9 cellular contexts compared by ENCODE assay signal in genomic region chr6:107061125-107062020, GRCh38. TPM values are rescaled to one million over a fixed set of nuclear protein-coding genes. Genes with fewer than 3 reads are reported as not detected.
A peak's percentile ranks its signal among the peaks of the same experiment; 100 is the strongest.
DNase-seq lines count a peak whose midpoint lies in the region; ATAC-seq and TF ChIP-seq lines count a peak whose summit lies in the region.
"Had no signal": no experiment of that assay in that cellular context is flagged by ENCODE, and none has a peak within 500 bp of the region (broad histone marks: within the 10 kb centered on the region; RNA-seq: fewer than 3 reads in every experiment).

No MANE protein-coding gene starts in this region.

- no peak overlapping the region for H3K27ac ChIP-seq in mammary epithelial cell (ENCODE audit: insufficient read depth, low read depth, low read length)

- peak overlapping the region; percentile 20 for H3K4me3 Mint-ChIP-seq in activated T-cell treated with anti-CD3 and anti-CD28 coated beads, Interleukin-2, amount 50 U/mL, for 24 hours
- H3K4me3 Mint-ChIP-seq in activated T-cell treated with anti-CD3 and anti-CD28 coated beads, Interleukin-2, amount 50 U/mL, for 72 hours, result peak overlapping the region; percentile 69 to 75

- 79% methylated on average over 14 of the region's 14 CpGs for WGBS in mammary epithelial cell (ENCODE audit: low coverage, missing lambda C conversion rate)

- dilution Hi-C loops in mammary epithelial cell (cut with HindIII; ENCODE audit: low sequenced_read_pairs), result no loop called here

- no peak overlapping the region for H3K4me2 ChIP-seq in mammary epithelial cell (ENCODE audit: insufficient read depth, low read depth, low read length)

- H4K20me1 ChIP-seq in mammary epithelial cell (ENCODE audit: insufficient read depth, low read length), result no peaks in the 10 kb centered on the region

- H3K36me3 ChIP-seq in mammary epithelial cell (ENCODE audit: insufficient read depth, low read length), result no peaks in the 10 kb centered on the region

- no TSS peak for BruUV-seq in mammary epithelial cell (replicated peaks; lab: Mats Ljungman, UMichigan)

- H3K9me3 ChIP-seq in mammary epithelial cell (replicated peaks; ENCODE audit: insufficient read depth, low read length), result no peaks in the 10 kb centered on the region

- CTCF ChIA-PET in mammary epithelial cell (lab: Charles Lee; ENCODE audit: low non-redundant PET), result no interaction called here

- H3K9ac ChIP-seq in mammary epithelial cell (ENCODE audit: insufficient read depth, low read length), result no peak overlapping the region

- no peak overlapping the region for H3K4me3 ChIP-seq in mammary epithelial cell (replicated peaks in 1 of 3; ENCODE audit: insufficient read depth in 1 of 3, low read depth in 2 of 3, low read length in 3 of 3)

- H3K4me1 Mint-ChIP-seq in activated T-cell treated with anti-CD3 and anti-CD28 coated beads, Interleukin-2, amount 50 U/mL, for 24 hours (ENCODE audit: low read depth), result peaks cover 30% of the 10 kb centered on the region
- H3K4me1 Mint-ChIP-seq in activated T-cell treated with anti-CD3 and anti-CD28 coated beads, Interleukin-2, amount 50 U/mL, for 72 hours (ENCODE audit: low read depth), result peaks cover 51% of the 10 kb centered on the region

- in situ Hi-C loops in mammary epithelial cell (cut with MboI; ENCODE audit: low sequenced_read_pairs in 2 of 2), result no loop called here

- peak; percentile 63 for ATAC-seq in HG02885 (IDR thresholded peaks at IDR 0.05; ENCODE audit: poor library complexity, unreplicated experiment)
- ATAC-seq in activated T-cell treated with anti-CD3 and anti-CD28 coated beads, Interleukin-2, amount 50 U/mL, for 72 hours (replicated peaks in 1 of 2), result peak; percentile 28 to 40

- H3K27ac Mint-ChIP-seq in activated T-cell treated with anti-CD3 and anti-CD28 coated beads, Interleukin-2, amount 50 U/mL, for 24 hours, result peak overlapping the region; percentile 29
- H3K27ac Mint-ChIP-seq in activated T-cell treated with anti-CD3 and anti-CD28 coated beads, Interleukin-2, amount 50 U/mL, for 72 hours, result peak overlapping the region; percentile 42

- H2AFZ ChIP-seq in mammary epithelial cell (ENCODE audit: low read depth, low read length), result no peak overlapping the region

- H3K4me1 ChIP-seq in mammary epithelial cell (ENCODE audit: insufficient read depth, low read length), result peaks cover 16% of the 10 kb centered on the region

- no peaks in the 10 kb centered on the region for H3K9me3 Mint-ChIP-seq in activated T-cell treated with anti-CD3 and anti-CD28 coated beads, Interleukin-2, amount 50 U/mL, for 24 hours
- H3K9me3 Mint-ChIP-seq in activated T-cell treated with anti-CD3 and anti-CD28 coated beads, Interleukin-2, amount 50 U/mL, for 72 hours, result no peaks in the 10 kb centered on the region

- no peak for TF ChIP-seq CTCF in mammary epithelial cell (conservative IDR thresholded peaks at IDR 0.05 in 1 of 2, IDR thresholded peaks at IDR 0.05 in 1 of 2; ENCODE audit: extremely low read depth in 1 of 2, insufficient read depth in 1 of 2, low read depth in 1 of 2, low read length in 2 of 2)

- DNase-seq in activated T-cell treated with anti-CD3 and anti-CD28 coated beads, Interleukin-2, amount 50 U/mL, for 24 hours, result no peak
- no peak for DNase-seq in activated T-cell treated with anti-CD3 and anti-CD28 coated beads, Interleukin-2, amount 50 U/mL, for 1 hour
- DNase-seq in activated T-cell treated with anti-CD3 and anti-CD28 coated beads, Interleukin-2, amount 50 U/mL, for 72 hours, result peak; percentile 8 to 19
- peak; percentile 34 for DNase-seq in stimulated activated CD8-positive, alpha-beta memory T cell treated with anti-CD3 and anti-CD28 coated beads, Interleukin-4, amount 100 ng/mL, for 48 hours
- DNase-seq in mammary epithelial cell, result no peak
- no peak for DNase-seq in NCI-H2196 (lab: John Stamatoyannopoulos, UW; ENCODE audit: unreplicated experiment)
- DNase-seq in effector CD4-positive, alpha-beta T cell, result no peak
- DNase-seq: NCI-H1048 had no signal

- intact Hi-C loops in mammary epithelial cell (cut with micrococcal nuclease), result no loop called here

- H3K27me3 Mint-ChIP-seq in activated T-cell treated with anti-CD3 and anti-CD28 coated beads, Interleukin-2, amount 50 U/mL, for 24 hours, result no peaks in the 10 kb centered on the region
- no peaks in the 10 kb centered on the region for H3K27me3 Mint-ChIP-seq in activated T-cell treated with anti-CD3 and anti-CD28 coated beads, Interleukin-2, amount 50 U/mL, for 72 hours (ENCODE audit: low read depth)

- H3K27me3 ChIP-seq in mammary epithelial cell (ENCODE audit: insufficient read depth, low read length), result no peaks in the 10 kb centered on the region

- no peaks in the 10 kb centered on the region for H3K79me2 ChIP-seq in mammary epithelial cell (ENCODE audit: insufficient read depth, low read length)

- H3K36me3 Mint-ChIP-seq in activated T-cell treated with anti-CD3 and anti-CD28 coated beads, Interleukin-2, amount 50 U/mL, for 24 hours (ENCODE audit: low read depth), result peaks cover 2% of the 10 kb centered on the region
- no peaks in the 10 kb centered on the region for H3K36me3 Mint-ChIP-seq in activated T-cell treated with anti-CD3 and anti-CD28 coated beads, Interleukin-2, amount 50 U/mL, for 72 hours (ENCODE audit: insufficient read depth in 2 of 2)

RNA-seq across cellular contexts. Expression of gene MTRES1, which starts 33.4 kb away (rescaled TPM):
- total RNA-seq in activated T-cell treated with anti-CD3 and anti-CD28 coated beads, Interleukin-2, amount 50 U/mL, for 72 hours, result 10 to 100 TPM; 15.4 to 18.0 TPM
- 10 to 100 TPM in 1 of 2 donors, 1 to 10 TPM in 1; 6.8 to 22.0 TPM for total RNA-seq in mammary epithelial cell
- 9.3 TPM for polyA plus RNA-seq in mammary epithelial cell
- polyA minus RNA-seq in mammary epithelial cell, result 7.5 TPM

RNA-seq across cellular contexts. Expression of gene BEND3, which starts 53.9 kb away (rescaled TPM):
- total RNA-seq in activated T-cell treated with anti-CD3 and anti-CD28 coated beads, Interleukin-2, amount 50 U/mL, for 72 hours, result 1 to 10 TPM; 2.4 to 3.2 TPM
- 1 to 10 TPM; 5.6 to 8.2 TPM for total RNA-seq in mammary epithelial cell
- 5.4 TPM for polyA plus RNA-seq in mammary epithelial cell
- polyA minus RNA-seq in mammary epithelial cell, result 15.5 TPM

Comparison
In these comparisons a context has a peak if more than half of its experiments do, and no peak if none do; other contexts are left out.
1. DNase-seq: peak in activated T-cell treated with anti-CD3 and anti-CD28 coated beads, Interleukin-2, amount 50 U/mL, for 72 hours (2 of 2) and stimulated activated CD8-positive, alpha-beta memory T cell treated with anti-CD3 and anti-CD28 coated beads, Interleukin-4, amount 100 ng/mL, for 48 hours (single experiment); none in activated T-cell treated with anti-CD3 and anti-CD28 coated beads, Interleukin-2, amount 50 U/mL, for 24 hours (single experiment), activated T-cell treated with anti-CD3 and anti-CD28 coated beads, Interleukin-2, amount 50 U/mL, for 1 hour (single experiment), mammary epithelial cell (single experiment), NCI-H2196 (single experiment) and effector CD4-positive, alpha-beta T cell (single experiment).